In the genomic region with DNA sequence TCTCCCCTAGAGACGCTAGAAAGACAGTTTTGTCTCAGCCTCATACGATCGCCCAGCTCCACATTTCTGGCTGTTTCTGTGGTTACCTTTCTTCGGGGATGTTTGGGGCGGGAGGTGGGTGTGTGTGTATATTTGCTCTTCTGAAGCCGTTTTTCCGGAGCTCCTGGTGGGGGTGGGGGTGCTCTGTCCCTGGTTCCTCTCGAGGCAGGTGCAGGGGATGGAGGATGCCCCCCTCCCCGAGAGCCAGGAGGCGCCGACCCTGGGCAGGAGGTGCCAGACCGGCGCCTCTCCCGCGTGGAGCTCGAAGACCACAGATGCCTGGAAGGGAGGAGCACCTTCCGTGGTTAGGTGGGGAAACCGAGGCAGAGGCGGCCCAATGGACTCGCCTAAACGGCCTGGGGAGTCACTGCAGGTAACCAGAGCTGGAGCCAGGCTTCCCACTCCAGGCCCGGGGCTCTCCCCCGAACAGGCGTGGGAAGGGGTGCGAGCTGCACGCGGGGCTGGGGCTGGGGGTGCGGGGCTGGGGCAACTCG, we compare ENCODE assay signal across 8 cellular contexts. TPM values are rescaled to one million over a fixed set of nuclear protein-coding genes. Genes with fewer than 3 reads are reported as not detected.
DNase-seq lines count a peak whose midpoint lies in the region; ATAC-seq and TF ChIP-seq lines count a peak whose summit lies in the region.

No MANE protein-coding gene starts in this region.

- peaks cover 9% of the 10 kb centered on the region for H3K4me1 ChIP-seq in rectal smooth muscle tissue (ENCODE audit: control insufficient read depth, insufficient read depth, low read length)

- POLR2A ChIA-PET in RWPE1 (lab: Yijun Ruan, JAX; ENCODE audit: low non-redundant PET): interaction anchor here (0.7 kb wide), 1 partner anchor 108 kb away, joined by 10 read pairs; no protein-coding TSS in a partner anchor

- H3K27ac ChIP-seq in RWPE1 (peak overlapping the region; percentile 80), rectal smooth muscle tissue (ENCODE audit: low read depth, low read length) (peak overlapping the region; percentile 63)

- CTCF ChIA-PET in RWPE1 (lab: Yijun Ruan, JAX): interaction anchor here (0.6 to 1.5 kb wide), 4 partner anchors 15 to 486 kb away, joined by 3 to 8 read pairs (median 4); no protein-coding TSS in a partner anchor

- ATAC-seq in GM21390 (IDR thresholded peaks at IDR 0.05; ENCODE audit: unreplicated experiment) (no peak), GM18870 (IDR thresholded peaks at IDR 0.05; ENCODE audit: unreplicated experiment) (no peak)

- no peak for TF ChIP-seq CTCF in RWPE1 (conservative IDR thresholded peaks at IDR 0.05; ENCODE audit: low read depth)
- TF ChIP-seq CTCF in epithelial cell of proximal tubule (conservative IDR thresholded peaks at IDR 0.05; ENCODE audit: low read depth, low read length): no peak

- H3K4me3 ChIP-seq in H7 (ENCODE audit: insufficient read depth, low read depth, low read length) (peak overlapping the region; percentile 48), epithelial cell of proximal tubule (ENCODE audit: low read depth, low read length) (peak overlapping the region; percentile 60), rectal smooth muscle tissue (ENCODE audit: low read length) (peak overlapping the region; percentile 66)

- H3K36me3 ChIP-seq in H7 (replicated peaks; ENCODE audit: control insufficient read depth, insufficient read depth, low read length) (no peaks in the 10 kb centered on the region), rectal smooth muscle tissue (ENCODE audit: control insufficient read depth, insufficient read depth, low read length) (no peaks in the 10 kb centered on the region)

- H3K27me3 ChIP-seq in H7 (ENCODE audit: control insufficient read depth, insufficient read depth, low read length): peaks cover 28% of the 10 kb centered on the region
- H3K27me3 ChIP-seq in rectal smooth muscle tissue (ENCODE audit: control insufficient read depth, insufficient read depth, low read length): no peaks in the 10 kb centered on the region

- peak overlapping the region; percentile 57 for H3K9ac ChIP-seq in rectal smooth muscle tissue (ENCODE audit: low read length)

- DNase-seq in H7 (peak; percentile 72), RWPE1 (ENCODE audit: low spot score) (no peak), epithelial cell of proximal tubule (ENCODE audit: low read depth) (no peak), SKM-1 treated with dmso at 0.1 percent for 144 hours (lab: John Stamatoyannopoulos, UW; ENCODE audit: unreplicated experiment) (no peak)
- no peak for DNase-seq in stimulated activated CD8-positive, alpha-beta memory T cell treated with anti-CD3 and anti-CD28 coated beads, Interleukin-4, amount 100 ng/mL, for 48 hours

RNA-seq across cellular contexts. Expression of gene HPCAL1, which starts 0.7 kb away (rescaled TPM):
- total RNA-seq in H7 (2014; rRNA removed; shearing (Covaris generic)): 21.8 and 22.0 TPM in 2 replicates
- total RNA-seq in epithelial cell of proximal tubule: 72.3 and 138 TPM in 2 replicates
